ENCODE assay signal across 20 cellular contexts in the genomic region with DNA sequence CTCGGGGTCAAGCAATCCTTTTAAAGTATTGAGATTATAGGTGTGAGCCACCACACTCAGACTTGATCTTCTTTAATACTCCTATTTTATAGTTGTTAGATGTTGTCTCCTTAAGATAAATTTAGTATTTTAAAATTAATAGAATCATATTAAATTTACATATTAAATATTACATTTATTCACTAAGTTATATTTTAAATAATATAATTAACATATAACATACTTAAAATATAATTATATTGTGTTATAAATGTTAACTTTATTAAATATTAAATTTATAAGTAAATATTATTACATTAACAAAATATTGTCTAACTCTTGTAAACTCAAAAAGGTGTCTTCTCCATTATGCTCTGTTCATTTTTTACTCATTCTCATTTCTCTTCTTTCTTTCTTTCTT.
DNase-seq lines count a peak whose midpoint lies in the region; ATAC-seq, FAIRE-seq and TF ChIP-seq lines count a peak whose summit lies in the region.
"Had no signal": no experiment of that assay in that cellular context is flagged by ENCODE, and none has a peak within 500 bp of the region (broad histone marks: within the 10 kb centered on the region; RNA-seq: fewer than 3 reads in every experiment).

No MANE protein-coding gene starts in this region.

- peaks cover 2% of the 10 kb centered on the region for H3K4me1 Mint-ChIP-seq in endodermal cell
- H3K4me1 Mint-ChIP-seq: GM23338 had no signal

- FAIRE-seq in RCC 7860 (lab: Jason Lieb, UNC) = peak; percentile 88
- peak; percentile 95 for FAIRE-seq in pancreas (lab: Jason Lieb, UNC)
- FAIRE-seq: A549, D721Med, GM12892, H54, HTR-8/SVneo had no signal

- peaks cover 54% of the 10 kb centered on the region for H3K9me3 Mint-ChIP-seq in endodermal cell

- no peaks in the 10 kb centered on the region for H3K27me3 Mint-ChIP-seq in endodermal cell (ENCODE audit: insufficient read depth)
- H3K27me3 Mint-ChIP-seq: CD4-positive, alpha-beta T cell had no signal

- peaks cover 35% of the 10 kb centered on the region for H3K36me3 Mint-ChIP-seq in endodermal cell (ENCODE audit: low read depth)

- H3K27ac ChIP-seq in endodermal cell (ENCODE audit: low read depth, low read length) (no peak overlapping the region), pancreas (no peak overlapping the region)
- H3K27ac ChIP-seq: A549, C4-2B, HL-60 had no signal

- peak overlapping the region; percentile 43 for H3K4me3 ChIP-seq in endodermal cell (ENCODE audit: low read length)
- no peak overlapping the region for H3K4me3 ChIP-seq in pancreas
- H3K4me3 ChIP-seq: A549, GM23338 had no signal

- no peak overlapping the region for H3K27ac Mint-ChIP-seq in endodermal cell
- H3K27ac Mint-ChIP-seq: CD4-positive, alpha-beta T cell; GM23338 had no signal

- TF ChIP-seq CTCF in endodermal cell (conservative IDR thresholded peaks at IDR 0.05) (no peak), pancreas (IDR thresholded peaks at IDR 0.05) (no peak)

- H3K36me3 ChIP-seq in endodermal cell (ENCODE audit: control insufficient read depth, insufficient read depth, low read length) (no peaks in the 10 kb centered on the region), pancreas (no peaks in the 10 kb centered on the region)

- DNase-seq in RCC 7860 (ENCODE audit: low spot score) (no peak), endodermal cell (no peak), pancreas (no peak), HT-29 (ENCODE audit: low spot score) (no peak), NCI-H82 (lab: John Stamatoyannopoulos, UW) (no peak)
- no peak for DNase-seq in activated CD4-positive, alpha-beta T cell treated with anti-CD3 and anti-CD28 coated beads for 48 hours
- DNase-seq: AML-193; Caco-2; CD4-positive, alpha-beta T cell; GDM1; HCEC 1CT; IMR-90 had no signal

- H3K27me3 ChIP-seq in endodermal cell (ENCODE audit: control insufficient read depth, insufficient read depth, low read length, poor library complexity, severe bottlenecking) (no peaks in the 10 kb centered on the region), pancreas (no peaks in the 10 kb centered on the region)

- no peak for ATAC-seq in pancreas
- ATAC-seq: A549, GM23338 had no signal

- intact Hi-C loops in pancreas (cut with DNase I) = no loop called here

- no peak overlapping the region for H3K4me3 Mint-ChIP-seq in endodermal cell
- H3K4me3 Mint-ChIP-seq: CD4-positive, alpha-beta T cell; GM23338 had no signal

- no peak overlapping the region for H3K9ac ChIP-seq in endodermal cell (ENCODE audit: extremely low read depth, low read length, poor library complexity, severe bottlenecking)

- H3K4me1 ChIP-seq in endodermal cell (ENCODE audit: control insufficient read depth, insufficient read depth, low read length) (no peaks in the 10 kb centered on the region), pancreas (no peaks in the 10 kb centered on the region)
- H3K4me1 ChIP-seq: A549, Caco-2 had no signal

- 86% methylated on average over 1 of the region's 1 CpG; no CpG with 5 or more reads in 1 of the 2 experiments for WGBS in endodermal cell (ENCODE audit: insufficient coverage in 1 of 2, insufficient read length in 1 of 2), 2 experiments
- 84 to 86% methylated on average over 1 of the region's 1 CpG for WGBS in pancreas, 2 donors

- H3K9me3 ChIP-seq in endodermal cell (ENCODE audit: control insufficient read depth, low read length) = peaks cover 33% of the 10 kb centered on the region
- H3K9me3 ChIP-seq in pancreas = no peaks in the 10 kb centered on the region
- H3K9me3 ChIP-seq: A549, Caco-2 had no signal
